9 cellular contexts compared by ENCODE assay signal in the genomic region with DNA sequence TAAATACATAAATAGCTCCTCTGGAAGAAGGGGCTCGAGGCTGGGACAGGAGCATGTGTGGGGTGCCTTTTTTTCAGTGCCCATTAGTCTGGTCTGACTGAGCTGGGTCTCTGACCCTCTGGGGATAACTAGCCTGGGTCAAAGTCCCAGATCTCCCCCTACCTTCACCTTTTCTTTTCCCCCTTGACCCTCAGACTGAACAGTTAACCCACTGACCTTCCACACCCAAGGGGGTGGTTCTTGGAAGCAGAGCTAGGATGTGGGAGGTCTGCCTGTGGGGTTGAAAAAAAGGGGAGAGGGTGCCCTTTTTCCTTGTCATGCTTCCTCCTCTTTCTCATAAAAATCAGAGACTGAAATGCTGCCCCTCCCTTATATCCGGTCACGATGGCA. TPM values are rescaled to one million over a fixed set of nuclear protein-coding genes. Genes with fewer than 3 reads are reported as not detected.
DNase-seq lines count a peak whose midpoint lies in the region; ATAC-seq, FAIRE-seq and TF ChIP-seq lines count a peak whose summit lies in the region.
"Had no signal": no experiment of that assay in that cellular context is flagged by ENCODE, and none has a peak within 500 bp of the region (broad histone marks: within the 10 kb centered on the region; RNA-seq: fewer than 3 reads in every experiment).

No MANE protein-coding gene starts in this region.

- TF ChIP-seq CTCF in OCI-LY1 (IDR thresholded peaks at IDR 0.05; ENCODE audit: low read length) (no peak), H1 (IDR thresholded peaks at IDR 0.05; ENCODE audit: control extremely low read depth in 1 of 3, insufficient read depth in 1 of 3, low read depth in 1 of 3, low read length in 3 of 3) (no peak)

- H2BK15ac ChIP-seq in H1 (ENCODE audit: low read length) = no peak overlapping the region; the same call in 1 of the 2 replicates
- no peak overlapping the region for H2BK15ac ChIP-seq in neuronal stem cell (ENCODE audit: low read length)

- H3K4me3 ChIP-seq in CD4-positive, CD25-positive, alpha-beta regulatory T cell (ENCODE audit: low read depth, low read length) = peak overlapping the region; percentile 87
- H3K4me3 ChIP-seq in OCI-LY1 (ENCODE audit: low read depth, low read length, poor library complexity, severe bottlenecking) (peak overlapping the region; percentile 67), H1 (ENCODE audit: extremely low read depth in 1 of 4, insufficient read depth in 2 of 4, low read depth in 3 of 4, low read length in 4 of 4) (peak overlapping the region in 3 of 4 experiments; percentile 8 to 91 (median 26); a peak in 5 of 8 replicates), neuronal stem cell (ENCODE audit: low read length in 2 of 2) (peak overlapping the region in 1 of 2 donors; percentile 49)

- no peaks in the 10 kb centered on the region for H3K27me3 ChIP-seq in CD4-positive, CD25-positive, alpha-beta regulatory T cell (ENCODE audit: control insufficient read depth, insufficient read depth, low read length)
- H3K27me3 ChIP-seq in OCI-LY1 (ENCODE audit: insufficient read depth, low read length) (no peaks in the 10 kb centered on the region), H1 (replicated peaks in 1 of 4; ENCODE audit: control insufficient read depth in 3 of 4, extremely low read depth in 1 of 4, insufficient read depth in 3 of 4, low read length in 3 of 4) (no peaks in the 10 kb centered on the region), neuronal stem cell (ENCODE audit: control insufficient read depth in 3 of 3, insufficient read depth in 3 of 3, low read depth in 1 of 3, low read length in 3 of 3) (peaks cover 0 to 16% (median 0%) of the 10 kb centered on the region in 3 experiments)

- H3K4me3 Mint-ChIP-seq in CD4-positive, CD25-positive, alpha-beta regulatory T cell = peak overlapping the region; percentile 96 to 100 (median 96)

- H3K9me2 ChIP-seq in OCI-LY1 (ENCODE audit: low read depth, low read length) = no peaks in the 10 kb centered on the region

- peak overlapping the region; percentile 90 to 98 (median 97) for H3K27ac Mint-ChIP-seq in CD4-positive, CD25-positive, alpha-beta regulatory T cell

- H3K4ac ChIP-seq in H1 (replicated peaks; ENCODE audit: insufficient read length, low read depth, low read length) (peak overlapping the region; percentile 61), neuronal stem cell (ENCODE audit: low read length) (no peak overlapping the region)

- H2BK120ac ChIP-seq in H1 (replicated peaks; ENCODE audit: low read depth, low read length) = no peak overlapping the region
- no peak overlapping the region for H2BK120ac ChIP-seq in neuronal stem cell (ENCODE audit: low read depth, low read length)

- no peak for TF ChIP-seq RAD21 in H1 (IDR thresholded peaks at IDR 0.05 in 1 of 2, conservative IDR thresholded peaks at IDR 0.05 in 1 of 2; ENCODE audit: low read depth in 2 of 2, low read length in 2 of 2)

- DNase-seq in CD4-positive, CD25-positive, alpha-beta regulatory T cell = no peak
- DNase-seq in H1 (ENCODE audit: low read depth in 1 of 2, low spot score in 2 of 2) (no peak), neuronal stem cell (ENCODE audit: low spot score) (no peak), T-helper 9 cell (no peak), COLO829 (ENCODE audit: low spot score) (no peak), NCI-H2081 treated with DMSO at 0.1 percent for 48 hours (lab: John Stamatoyannopoulos, UW) (no peak)
- no peak for DNase-seq in stimulated activated CD4-positive, alpha-beta T cell treated with anti-CD3 and anti-CD28 coated beads, Interleukin-4, amount 100 ng/mL, for 4 hours

- H3K4me2 ChIP-seq in OCI-LY1 (ENCODE audit: low read length) (peak overlapping the region; percentile 92), H1 (ENCODE audit: insufficient read depth in 1 of 2, low read depth in 2 of 2, low read length in 2 of 2) (peak overlapping the region; percentile 85 to 95), neuronal stem cell (ENCODE audit: insufficient read depth, low read length, poor library complexity, severe bottlenecking) (peak overlapping the region; percentile 99)

- no peaks in the 10 kb centered on the region for H3K36me3 Mint-ChIP-seq in CD4-positive, CD25-positive, alpha-beta regulatory T cell

- no peak for TF ChIP-seq POLR2A in H1 (IDR thresholded peaks at IDR 0.05; ENCODE audit: control extremely low read depth in 1 of 2, low read depth in 2 of 2, low read length in 2 of 2)

- H2AFZ ChIP-seq in OCI-LY1 (ENCODE audit: low read length) (no peak overlapping the region), H1 (ENCODE audit: low read length) (no peak overlapping the region), neuronal stem cell (ENCODE audit: low read length) (peak overlapping the region; percentile 84)

- no peak overlapping the region for H2AK5ac ChIP-seq in H1 (ENCODE audit: low read depth, low read length)
- no peak overlapping the region for H2AK5ac ChIP-seq in neuronal stem cell (ENCODE audit: low read depth, low read length)

- H2BK5ac ChIP-seq in H1 (ENCODE audit: low read depth, low read length) (peak overlapping the region; percentile 36; the same call in 1 of the 2 replicates), neuronal stem cell (ENCODE audit: low read length) (no peak overlapping the region)

- peaks cover 40% of the 10 kb centered on the region for H3K4me1 ChIP-seq in CD4-positive, CD25-positive, alpha-beta regulatory T cell (ENCODE audit: control insufficient read depth, insufficient read depth, low read length, poor library complexity, severe bottlenecking)
- H3K4me1 ChIP-seq in OCI-LY1 (ENCODE audit: insufficient read depth, low read length, severe bottlenecking) = peaks cover 36% of the 10 kb centered on the region
- H3K4me1 ChIP-seq in H1 (replicated peaks in 1 of 4; ENCODE audit: control insufficient read depth in 3 of 4, insufficient read depth in 4 of 4, low read length in 3 of 4) = peaks cover 0 to 32% (median 20%) of the 10 kb centered on the region in 4 experiments; a peak in 6 of 7 replicates
- H3K4me1 ChIP-seq in neuronal stem cell (ENCODE audit: control insufficient read depth in 2 of 2, insufficient read depth in 1 of 2, low read depth in 1 of 2, low read length in 2 of 2) = peaks cover 31 to 36% of the 10 kb centered on the region in 2 donors

- no peaks in the 10 kb centered on the region for H4K20me1 ChIP-seq in OCI-LY1 (ENCODE audit: insufficient read depth, low read length)
- no peaks in the 10 kb centered on the region for H4K20me1 ChIP-seq in H1 (replicated peaks in 1 of 2; ENCODE audit: control insufficient read depth in 1 of 2, insufficient read depth in 2 of 2, low read length in 2 of 2)

- H3F3A ChIP-seq in OCI-LY1 (ENCODE audit: insufficient read depth, low read length) = no peaks in the 10 kb centered on the region

- no peaks in the 10 kb centered on the region for H3K79me2 ChIP-seq in OCI-LY1 (ENCODE audit: insufficient read depth, low read length)
- peaks cover 0 to 16% of the 10 kb centered on the region in 2 experiments; a peak in 1 of 4 replicates for H3K79me2 ChIP-seq in H1 (ENCODE audit: control insufficient read depth in 1 of 2, insufficient read depth in 2 of 2, low read length in 2 of 2)

- H3K18ac ChIP-seq in H1 (ENCODE audit: extremely low read depth, low read length) (peak overlapping the region; percentile 33; the same call in 1 of the 2 replicates), neuronal stem cell (ENCODE audit: low read length) (no peak overlapping the region)

- H4K5ac ChIP-seq in H1 (ENCODE audit: insufficient read length, low read depth, low read length) = peak overlapping the region; percentile 17

- CTCF ChIA-PET in H1 (lab: Charles Lee; ENCODE audit: partially characterized antibody) = interaction anchor here (0.6 to 18.5 kb wide), 38 partner anchors 8 to 369 kb away, joined by 3 to 478 read pairs (median 4); a partner anchor contains a TSS

- H3K14ac ChIP-seq in H1 (ENCODE audit: insufficient read length) (no peak overlapping the region), neuronal stem cell (ENCODE audit: low read length) (no peak overlapping the region)

- 34% methylated on average over 3 of the region's 3 CpGs; no CpG with 5 or more reads in 1 of the 2 experiments for WGBS in H1 (ENCODE audit: extremely low coverage in 1 of 2, insufficient coverage in 1 of 2, insufficient read length in 1 of 2, insufficient replicate concordance in 2 of 2, low coverage in 1 of 2, low lambda C conversion rate in 2 of 2, missing lambda C conversion rate in 1 of 2), 2 experiments
- WGBS in neuronal stem cell (ENCODE audit: extremely low coverage in 2 of 2, insufficient read length in 2 of 2, insufficient replicate concordance in 1 of 2), 2 donors = no CpG with 5 or more reads among the region's 3 CpGs

- no peak overlapping the region for H3K56ac ChIP-seq in H1 (replicated peaks; ENCODE audit: insufficient read length, low read depth, low read length)

- H4K91ac ChIP-seq in H1 (replicated peaks; ENCODE audit: insufficient read length, low read length) (peak overlapping the region; percentile 18), neuronal stem cell (ENCODE audit: low read depth, low read length, poor library complexity) (no peak overlapping the region)

- H3K9ac ChIP-seq in OCI-LY1 (ENCODE audit: low read length) = peak overlapping the region; percentile 64; the same call in 1 of the 2 replicates
- no peak overlapping the region; a peak in 1 of 7 replicates for H3K9ac ChIP-seq in H1 (replicated peaks in 1 of 4; ENCODE audit: extremely low read depth in 1 of 4, low read depth in 3 of 4, low read length in 3 of 4)
- H3K9ac ChIP-seq in neuronal stem cell (ENCODE audit: low read depth, low read length, poor library complexity) = no peak overlapping the region

- H2BK12ac ChIP-seq in H1 (ENCODE audit: low read depth, low read length) = peak overlapping the region; percentile 43; the same call in 1 of the 2 replicates
- H2BK12ac ChIP-seq in neuronal stem cell (ENCODE audit: low read length) = no peak overlapping the region

- peaks cover 40% of the 10 kb centered on the region for H3K27me3 Mint-ChIP-seq in CD4-positive, CD25-positive, alpha-beta regulatory T cell

- peaks cover 14% of the 10 kb centered on the region for H3K23me2 ChIP-seq in H1 (ENCODE audit: low read depth, low read length)

- no peak overlapping the region for H2BK20ac ChIP-seq in H1 (ENCODE audit: low read length)

- H3K9me3 ChIP-seq in CD4-positive, CD25-positive, alpha-beta regulatory T cell (ENCODE audit: control insufficient read depth in 2 of 2, low read length in 2 of 2) = no peaks in the 10 kb centered on the region
- H3K9me3 ChIP-seq in OCI-LY1 (ENCODE audit: low read length) (no peaks in the 10 kb centered on the region), H1 (ENCODE audit: insufficient read depth in 2 of 2, low read depth in 1 of 2, low read length in 1 of 2) (no peaks in the 10 kb centered on the region), neuronal stem cell (replicated peaks in 1 of 2; ENCODE audit: control insufficient read depth in 2 of 2, insufficient read depth in 1 of 2, low read depth in 1 of 2, low read length in 2 of 2) (no peaks in the 10 kb centered on the region)

- no peaks in the 10 kb centered on the region for H3K9me3 Mint-ChIP-seq in CD4-positive, CD25-positive, alpha-beta regulatory T cell

- no peak overlapping the region for H3K23ac ChIP-seq in H1 (ENCODE audit: insufficient read length)
- peak overlapping the region; percentile 68 for H3K23ac ChIP-seq in neuronal stem cell (ENCODE audit: low read depth, low read length, poor library complexity)

- FAIRE-seq in H1 (lab: Jason Lieb, UNC) = no peak
- FAIRE-seq: frontal cortex had no signal

- no peaks in the 10 kb centered on the region for H3K79me1 ChIP-seq in H1 (ENCODE audit: low read depth, low read length)
- peaks cover 2% of the 10 kb centered on the region for H3K79me1 ChIP-seq in neuronal stem cell (ENCODE audit: low read depth, low read length)

- POLR2A ChIA-PET in H1 (lab: Charles Lee; ENCODE audit: partially characterized antibody) = interaction anchor here (0.7 to 6.4 kb wide), 26 partner anchors 9 to 365 kb away, joined by 3 to 51 read pairs (median 4); a partner anchor contains a TSS

- H4K8ac ChIP-seq in H1 (ENCODE audit: extremely low read depth, insufficient read depth, low read length) (no peak overlapping the region), neuronal stem cell (ENCODE audit: low read depth, low read length) (no peak overlapping the region)

- peaks cover 5 to 49% (median 31%) of the 10 kb centered on the region in 4 donors for H3K4me1 Mint-ChIP-seq in CD4-positive, CD25-positive, alpha-beta regulatory T cell

- peak overlapping the region; percentile 83 for H3K27ac ChIP-seq in CD4-positive, CD25-positive, alpha-beta regulatory T cell (ENCODE audit: insufficient read depth, low read length, poor library complexity, severe bottlenecking)
- H3K27ac ChIP-seq in OCI-LY1 (ENCODE audit: low read depth, low read length, poor library complexity, severe bottlenecking) (peak overlapping the region; percentile 65), H1 (ENCODE audit: low read depth, low read length) (no peak overlapping the region), neuronal stem cell (replicated peaks; ENCODE audit: low read length) (no peak overlapping the region)

- no peaks in the 10 kb centered on the region for H3K36me3 ChIP-seq in CD4-positive, CD25-positive, alpha-beta regulatory T cell (ENCODE audit: control insufficient read depth, insufficient read depth, low read length)
- H3K36me3 ChIP-seq in OCI-LY1 (ENCODE audit: insufficient read depth, low read length) (no peaks in the 10 kb centered on the region), H1 (ENCODE audit: control insufficient read depth in 2 of 4, insufficient read depth in 4 of 4, low read length in 3 of 4) (peaks cover 0 to 4% (median 0%) of the 10 kb centered on the region in 4 experiments; a peak in 2 of 8 replicates), neuronal stem cell (replicated peaks in 1 of 2; ENCODE audit: control insufficient read depth in 2 of 2, insufficient read depth in 2 of 2, low read length in 2 of 2) (no peaks in the 10 kb centered on the region)

- TF ChIP-seq EP300 in H1 (IDR thresholded peaks at IDR 0.05; ENCODE audit: borderline replicate concordance in 1 of 2, low read depth in 2 of 2, low read length in 2 of 2) = no peak

- ATAC-seq in CD4-positive, CD25-positive, alpha-beta regulatory T cell (ENCODE audit: low read depth in 2 of 2) = no peak

RNA-seq across cellular contexts. Expression of a gene that starts 0.9 kb away (rescaled TPM):
- total RNA-seq in CD4-positive, CD25-positive, alpha-beta regulatory T cell = 0.47 TPM
- under 1 TPM in 3 of 4 donors, not detected in 1; 0.07 to 0.23 (median 0.13) TPM for polyA plus RNA-seq in CD4-positive, CD25-positive, alpha-beta regulatory T cell
- total RNA-seq in H1 (2021; fragmentation: NEBNext Ultra II Directional; extraction: Animal tissue kit (Norgen Biotek cat#: 25700)) = 20.6 and 23.5 TPM in 2 replicates
- 25.3 and 31.0 TPM in 2 replicates for polyA plus RNA-seq in H1 (2011; rRNA removed)
- polyA plus RNA-seq in H1 (2011; cell fraction: cytosol; rRNA removed) = 24.6 TPM
- 86.7 TPM for polyA plus RNA-seq in H1 (2011; cell fraction: nucleus; rRNA removed)
- 19.9 to 24.3 TPM (median 22.0 TPM) in 4 replicates for polyA plus RNA-seq in H1 (2012, experiment 1 of 2)
- 14.8 TPM for polyA plus RNA-seq in H1 (2012, experiment 2 of 2)
- polyA plus RNA-seq in H1 (2013, experiment 1 of 2) = 17.8 TPM
- polyA plus RNA-seq in H1 (2013, experiment 2 of 2) = 16.1 TPM
- polyA minus RNA-seq in H1 (2011; rRNA and poly(A)+ RNA removed) = 25.1 and 28.1 TPM in 2 replicates
- polyA minus RNA-seq in H1 (2011; cell fraction: cytosol; rRNA and poly(A)+ RNA removed) = 16.2 TPM
- 30.0 TPM for polyA minus RNA-seq in H1 (2011; cell fraction: nucleus; rRNA and poly(A)+ RNA removed)
- 0.28 TPM for polyA plus RNA-seq in neuronal stem cell (2013, experiment 1 of 2)
- 0.03 TPM for polyA plus RNA-seq in neuronal stem cell (2013, experiment 2 of 2)

RNA-seq across cellular contexts. Expression of a gene that starts 3.6 kb away (rescaled TPM):
- total RNA-seq in CD4-positive, CD25-positive, alpha-beta regulatory T cell = not detected
- under 1 TPM in 1 of 4 donors, not detected in 3; 0.06 TPM for polyA plus RNA-seq in CD4-positive, CD25-positive, alpha-beta regulatory T cell
- total RNA-seq in H1 (2021; fragmentation: NEBNext Ultra II Directional; extraction: Animal tissue kit (Norgen Biotek cat#: 25700)) = 7.0 and 10.2 TPM in 2 replicates
- polyA plus RNA-seq in H1 (2011; rRNA removed) = 18.8 and 31.9 TPM in 2 replicates
- polyA plus RNA-seq in H1 (2011; cell fraction: cytosol; rRNA removed) = 30.8 TPM
- 31.1 TPM for polyA plus RNA-seq in H1 (2011; cell fraction: nucleus; rRNA removed)
- 10.8 to 13.7 TPM (median 12.5 TPM) in 4 replicates for polyA plus RNA-seq in H1 (2012, experiment 1 of 2)
- polyA plus RNA-seq in H1 (2012, experiment 2 of 2) = 11.1 TPM
- polyA plus RNA-seq in H1 (2013, experiment 1 of 2) = 9.0 TPM
- 10.3 TPM for polyA plus RNA-seq in H1 (2013, experiment 2 of 2)
- polyA minus RNA-seq in H1 (2011; rRNA and poly(A)+ RNA removed) = 16.4 and 33.1 TPM in 2 replicates
- polyA minus RNA-seq in H1 (2011; cell fraction: cytosol; rRNA and poly(A)+ RNA removed) = 17.2 TPM
- polyA minus RNA-seq in H1 (2011; cell fraction: nucleus; rRNA and poly(A)+ RNA removed) = 12.8 TPM
- 0.24 TPM for polyA plus RNA-seq in neuronal stem cell (2013, experiment 1 of 2)
- polyA plus RNA-seq in neuronal stem cell (2013, experiment 2 of 2) = 0.35 TPM
- total RNA-seq: frontal cortex had no signal

RNA-seq across cellular contexts. Expression of a gene that starts 21.0 kb away (rescaled TPM):
- total RNA-seq in CD4-positive, CD25-positive, alpha-beta regulatory T cell = 403 TPM
- 100 to 1,000 TPM; 173 to 192 (median 182) TPM for polyA plus RNA-seq in CD4-positive, CD25-positive, alpha-beta regulatory T cell
- total RNA-seq in H1 (2021; fragmentation: NEBNext Ultra II Directional; extraction: Animal tissue kit (Norgen Biotek cat#: 25700)) = 2.3 and 3.2 TPM in 2 replicates
- polyA plus RNA-seq in H1 (2011; rRNA removed) = 6.0 and 7.0 TPM in 2 replicates
- 5.3 TPM for polyA plus RNA-seq in H1 (2011; cell fraction: cytosol; rRNA removed)
- polyA plus RNA-seq in H1 (2011; cell fraction: nucleus; rRNA removed) = 13.6 TPM
- 3.4 to 4.9 TPM (median 4.3 TPM) in 4 replicates for polyA plus RNA-seq in H1 (2012, experiment 1 of 2)
- 4.3 TPM for polyA plus RNA-seq in H1 (2012, experiment 2 of 2)
- 3.3 TPM for polyA plus RNA-seq in H1 (2013, experiment 1 of 2)
- polyA plus RNA-seq in H1 (2013, experiment 2 of 2) = 3.0 TPM
- polyA minus RNA-seq in H1 (2011; rRNA and poly(A)+ RNA removed) = 2.5 and 4.9 TPM in 2 replicates
- polyA minus RNA-seq in H1 (2011; cell fraction: cytosol; rRNA and poly(A)+ RNA removed) = 1.8 TPM
- 2.7 TPM for polyA minus RNA-seq in H1 (2011; cell fraction: nucleus; rRNA and poly(A)+ RNA removed)
- polyA plus RNA-seq in neuronal stem cell (2013, experiment 1 of 2) = 0.01 TPM
- polyA plus RNA-seq in neuronal stem cell (2013, experiment 2 of 2) = 0.07 TPM

RNA-seq across cellular contexts. Expression of a gene that starts 24.1 kb away (rescaled TPM):
- total RNA-seq in CD4-positive, CD25-positive, alpha-beta regulatory T cell = not detected
- under 1 TPM in 1 of 4 donors, not detected in 3; 0.21 TPM for polyA plus RNA-seq in CD4-positive, CD25-positive, alpha-beta regulatory T cell
- total RNA-seq in H1 (2021; fragmentation: NEBNext Ultra II Directional; extraction: Animal tissue kit (Norgen Biotek cat#: 25700)) = not detected in 2 replicates
- polyA plus RNA-seq in H1 (2011; rRNA removed) = 0.15 and 0.30 TPM in 2 replicates
- 0.12 TPM for polyA plus RNA-seq in H1 (2011; cell fraction: cytosol; rRNA removed)
- 0.26 TPM for polyA plus RNA-seq in H1 (2011; cell fraction: nucleus; rRNA removed)
- polyA plus RNA-seq in H1 (2012, experiment 1 of 2) = 0.51 to 0.74 TPM (median 0.59 TPM) in 4 replicates
- polyA plus RNA-seq in H1 (2012, experiment 2 of 2) = 0.08 TPM
- 0.06 TPM for polyA plus RNA-seq in H1 (2013, experiment 1 of 2)
- polyA plus RNA-seq in H1 (2013, experiment 2 of 2) = 0.06 TPM
- 0.07 and 0.28 TPM in 2 replicates for polyA minus RNA-seq in H1 (2011; rRNA and poly(A)+ RNA removed)
- polyA minus RNA-seq in H1 (2011; cell fraction: cytosol; rRNA and poly(A)+ RNA removed) = not detected
- not detected for polyA minus RNA-seq in H1 (2011; cell fraction: nucleus; rRNA and poly(A)+ RNA removed)
- 0.11 TPM for polyA plus RNA-seq in neuronal stem cell (2013, experiment 1 of 2)
- polyA plus RNA-seq in neuronal stem cell (2013, experiment 2 of 2) = 0.11 TPM
- total RNA-seq: frontal cortex had no signal

RNA-seq across cellular contexts. Expression of a gene that starts 27.8 kb away (rescaled TPM):
- total RNA-seq in CD4-positive, CD25-positive, alpha-beta regulatory T cell = 115 TPM
- 1 to 10 TPM; 6.0 to 8.6 (median 8.0) TPM for polyA plus RNA-seq in CD4-positive, CD25-positive, alpha-beta regulatory T cell
- 23.7 and 27.0 TPM in 2 replicates for total RNA-seq in H1 (2021; fragmentation: NEBNext Ultra II Directional; extraction: Animal tissue kit (Norgen Biotek cat#: 25700))
- 25.6 and 37.1 TPM in 2 replicates for polyA plus RNA-seq in H1 (2011; rRNA removed)
- 16.0 TPM for polyA plus RNA-seq in H1 (2011; cell fraction: cytosol; rRNA removed)
- polyA plus RNA-seq in H1 (2011; cell fraction: nucleus; rRNA removed) = 73.0 TPM
- polyA plus RNA-seq in H1 (2012, experiment 1 of 2) = 20.7 to 26.7 TPM (median 23.3 TPM) in 4 replicates
- 5.2 TPM for polyA plus RNA-seq in H1 (2012, experiment 2 of 2)
- 21.6 TPM for polyA plus RNA-seq in H1 (2013, experiment 1 of 2)
- polyA plus RNA-seq in H1 (2013, experiment 2 of 2) = 17.4 TPM
- 23.3 and 26.0 TPM in 2 replicates for polyA minus RNA-seq in H1 (2011; rRNA and poly(A)+ RNA removed)
- 17.4 TPM for polyA minus RNA-seq in H1 (2011; cell fraction: cytosol; rRNA and poly(A)+ RNA removed)
- 33.8 TPM for polyA minus RNA-seq in H1 (2011; cell fraction: nucleus; rRNA and poly(A)+ RNA removed)
- 37.4 TPM for polyA plus RNA-seq in neuronal stem cell (2013, experiment 1 of 2)
- 37.2 TPM for polyA plus RNA-seq in neuronal stem cell (2013, experiment 2 of 2)

Comparison
In these comparisons a context has a peak if more than half of its experiments do, and no peak if none do; other contexts are left out.
1. H3K27ac ChIP-seq: peak in CD4-positive, CD25-positive, alpha-beta regulatory T cell (single experiment) and OCI-LY1 (single experiment); none in H1 (single experiment) and neuronal stem cell (single experiment).
2. RNA of a gene that starts 0.9 kb away (total RNA-seq): 20.6 to 23.5 TPM in H1; 0.47 TPM in CD4-positive, CD25-positive, alpha-beta regulatory T cell (single experiment); every median in the first group is over 10 times any median in the second.
3. RNA of a gene that starts 21.0 kb away (total RNA-seq): 403 TPM in CD4-positive, CD25-positive, alpha-beta regulatory T cell (single experiment); 2.3 to 3.2 TPM in H1; every median in the first group is over 10 times any median in the second.
4. Peak in every context shown above with its lines, with median percentiles within 50 percentile points of each other: H3K4me2 ChIP-seq.